In the genomic region with DNA sequence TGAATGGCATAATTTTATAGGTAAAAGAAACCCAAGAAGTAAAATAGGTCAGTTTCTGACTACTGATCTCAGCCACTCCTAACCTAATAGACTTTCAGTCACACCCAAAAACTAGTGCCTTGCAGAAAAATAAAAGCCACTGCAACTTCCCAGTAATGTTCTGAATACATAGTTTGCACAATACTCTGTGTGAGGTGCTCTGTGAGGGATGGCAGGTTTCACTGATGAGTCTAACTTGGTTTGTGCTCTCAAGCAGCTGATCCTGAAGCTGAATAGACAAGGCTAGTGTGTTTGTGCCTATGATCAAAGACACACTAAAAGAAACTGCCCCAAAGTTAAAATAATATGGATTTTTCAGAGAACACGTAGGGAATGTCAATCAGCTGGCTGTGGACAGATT, we compare ENCODE assay signal across 24 cellular contexts.
"Had no signal": no experiment of that assay in that cellular context is flagged by ENCODE, and none has a peak within 500 bp of the region (broad histone marks: within the 10 kb centered on the region; RNA-seq: fewer than 3 reads in every experiment).

No MANE protein-coding gene starts in this region.

- H3K27ac ChIP-seq: RWPE1 had no signal

- ATAC-seq: HepG2, T-cell had no signal

- H3K9me3 ChIP-seq: SK-N-SH had no signal

- DNase-seq: IMR-90; Kasumi-1; KG1; MV-4-11; NCI-H1048; NCI-H1105; NCI-H1417; NCI-H1436 treated with DMSO at 0.1 percent for 48 hours; NCI-H1694; NCI-H187 treated with DMSO at 0.1 percent for 48 hours; NCI-H2029 treated with DMSO at 0.1 percent for 48 hours; NCI-H2171 treated with DMSO at 0.1 percent for 48 hours; NCI-H345; NCI-H446 treated with DMSO at 0.1 percent for 48 hours; NCI-H510A treated with DMSO at 0.1 percent for 48 hours; NCI-H526 treated with DMSO at 0.1 percent for 48 hours; NCI-H774; NK-92 treated with Interleukin-12 subunit alpha and Interleukin-12 subunit beta, amount 100 ng/mL, for 24 hours; SHP77; SK-N-SH; SW 1271; T-cell had no signal

- H3K9ac ChIP-seq: SK-N-SH had no signal

- H3K4me2 ChIP-seq: SK-N-SH had no signal
